Comparison of ENCODE assay signal across 16 cellular contexts in genomic region chr5:14244721-14245518, GRCh38.
DNase-seq lines count a peak whose midpoint lies in the region; ATAC-seq and TF ChIP-seq lines count a peak whose summit lies in the region.
"Had no signal": no experiment of that assay in that cellular context is flagged by ENCODE, and none has a peak within 500 bp of the region (broad histone marks: within the 10 kb centered on the region; RNA-seq: fewer than 3 reads in every experiment).

No MANE protein-coding gene starts in this region.

- DNase-seq in HFFc6: peak; percentile 28
- no peak for DNase-seq in Panc1 (ENCODE audit: low read depth, low spot score)
- peak; percentile 55 to 83 for DNase-seq in fibroblast of lung (ENCODE audit: low read depth in 2 of 2)
- no peak for DNase-seq in psoas muscle
- DNase-seq in activated CD4-positive, alpha-beta T cell treated with anti-CD3 and anti-CD28 coated beads, Interleukin-2, amount 10 ng/mL, durations not matched to agents 7 days and 5 days: no peak
- no peak for DNase-seq in H4 (ENCODE audit: low spot score)
- DNase-seq: activated CD4-positive, CD25-positive, alpha-beta regulatory T cell treated with anti-CD3 and anti-CD28 coated beads, Interleukin-2, amount 50 U/mL, for 72 hours; heart left ventricle; NCI-H1417 treated with DMSO at 0.1 percent for 48 hours; NCI-H446 treated with DMSO at 0.1 percent for 48 hours; thyroid gland had no signal

- H3K27ac Mint-ChIP-seq in HFFc6: peak overlapping the region; percentile 68
- no peak overlapping the region for H3K27ac Mint-ChIP-seq in activated CD4-positive, alpha-beta T cell treated with anti-CD3 and anti-CD28 coated beads, Interleukin-2, amount 10 ng/mL, durations not matched to agents 7 days and 5 days
- H3K27ac Mint-ChIP-seq: activated naive CD4-positive, alpha-beta T cell treated with anti-CD3 and anti-CD28 coated beads, Interleukin-2, amount 50 U/mL, for 72 hours; T-helper 1 cell treated with Interleukin-12 subunit alpha and Interleukin-12 subunit beta and Interleukin-4 antibody, amounts not matched to agents 30 μg/mL and 1 μg/mL, for 36 hours had no signal

- no peak overlapping the region; the same call in 1 of the 2 replicates for H3K4me3 Mint-ChIP-seq in HFFc6
- no peak overlapping the region for H3K4me3 Mint-ChIP-seq in activated CD4-positive, alpha-beta T cell treated with anti-CD3 and anti-CD28 coated beads, Interleukin-2, amount 10 ng/mL, durations not matched to agents 7 days and 5 days
- H3K4me3 Mint-ChIP-seq: T-helper 1 cell treated with Interleukin-12 subunit alpha and Interleukin-12 subunit beta and Interleukin-4 antibody, amounts not matched to agents 30 μg/mL and 1 μg/mL, for 36 hours had no signal

- no peak overlapping the region for H2AFZ ChIP-seq in fibroblast of lung (ENCODE audit: low read length)

- CTCF ChIA-PET in Panc1 (lab: Charles Lee): interaction anchor here (0.6 to 1.1 kb wide), 3 partner anchors 25 to 37 kb away, joined by 3 read pairs; no protein-coding TSS in a partner anchor
- CTCF ChIA-PET in activated CD4-positive, alpha-beta T cell treated with anti-CD3 and anti-CD28 coated beads, Interleukin-2, amount 10 ng/mL, durations not matched to agents 7 days and 5 days (lab: Charles Lee): no interaction called here

- H3K4me3 ChIP-seq in Panc1 (ENCODE audit: low read depth in 2 of 2, low read length in 2 of 2) (peak overlapping the region in 1 of 2 experiments; percentile 6; a peak in 1 of 4 replicates), fibroblast of lung (replicated peaks in 1 of 4; ENCODE audit: control extremely low read depth in 1 of 4, insufficient read depth in 1 of 4, low read depth in 3 of 4, low read length in 4 of 4) (no peak overlapping the region), psoas muscle (no peak overlapping the region)
- H3K4me3 ChIP-seq: BLaER1 treated with 17β-estradiol and CSF1 and Interleukin-3, amounts not matched to agents 10 nM and 100 nM; heart left ventricle; thyroid gland had no signal

- no peak for TF ChIP-seq CTCF in HFFc6 (IDR thresholded peaks at IDR 0.05)
- no peak for TF ChIP-seq CTCF in Panc1 (IDR thresholded peaks at IDR 0.05)
- no peak for TF ChIP-seq CTCF in fibroblast of lung (conservative IDR thresholded peaks at IDR 0.05 in 1 of 2, IDR thresholded peaks at IDR 0.05 in 1 of 2; ENCODE audit: low read depth in 1 of 2, low read length in 2 of 2)
- no peak for TF ChIP-seq CTCF in psoas muscle (IDR thresholded peaks at IDR 0.05)

- POLR2A ChIA-PET in Panc1 (lab: Charles Lee): no interaction called here
- POLR2A ChIA-PET in activated CD4-positive, alpha-beta T cell treated with anti-CD3 and anti-CD28 coated beads, Interleukin-2, amount 10 ng/mL, durations not matched to agents 7 days and 5 days (lab: Charles Lee): no interaction called here

- peaks cover 6% of the 10 kb centered on the region for H3K27me3 Mint-ChIP-seq in HFFc6 (ENCODE audit: insufficient read depth)
- H3K27me3 Mint-ChIP-seq in activated CD4-positive, alpha-beta T cell treated with anti-CD3 and anti-CD28 coated beads, Interleukin-2, amount 10 ng/mL, durations not matched to agents 7 days and 5 days: peaks cover 5% of the 10 kb centered on the region

- in situ Hi-C loops in Panc1 (cut with HindIII; ENCODE audit: low pct_unique_long_range_greater_than_20kb, low sequenced_read_pairs): no loop called here

- intact Hi-C loops in Panc1 (cut with micrococcal nuclease; ENCODE audit: unreplicated experiment): no loop called here
- intact Hi-C loops in psoas muscle (cut with DNase I): no loop called here

- H3K36me3 Mint-ChIP-seq in HFFc6 (ENCODE audit: low read depth): peaks cover 32% of the 10 kb centered on the region
- H3K36me3 Mint-ChIP-seq in activated CD4-positive, alpha-beta T cell treated with anti-CD3 and anti-CD28 coated beads, Interleukin-2, amount 10 ng/mL, durations not matched to agents 7 days and 5 days (ENCODE audit: low read depth): no peaks in the 10 kb centered on the region
- H3K36me3 Mint-ChIP-seq: activated naive CD4-positive, alpha-beta T cell treated with anti-CD3 and anti-CD28 coated beads, Interleukin-2, amount 50 U/mL, for 72 hours had no signal

- H4K20me1 ChIP-seq in fibroblast of lung (ENCODE audit: control insufficient read depth, extremely low read depth, insufficient read depth, low read length): peaks cover 4% of the 10 kb centered on the region

- WGBS in psoas muscle, 3 donors: 47 to 58% (median 50%) methylated on average over 9 of the region's 9 CpGs

- ATAC-seq in Panc1 (peak; percentile 3; the same call in 1 of the 2 replicates), psoas muscle (peak; percentile 50 to 76 (median 70)), HG03039 (IDR thresholded peaks at IDR 0.05; ENCODE audit: unreplicated experiment) (no peak), GM19452 (IDR thresholded peaks at IDR 0.05; ENCODE audit: unreplicated experiment) (no peak)
- ATAC-seq: activated naive CD4-positive, alpha-beta T cell treated with anti-CD3 and anti-CD28 coated beads, Interleukin-2, amount 50 U/mL, for 72 hours had no signal

- H3K79me2 ChIP-seq in fibroblast of lung (ENCODE audit: control insufficient read depth, insufficient read depth, low read length): peaks cover 100% of the 10 kb centered on the region

- H3K27ac ChIP-seq in Panc1 (ENCODE audit: low read length): peak overlapping the region; percentile 86
- H3K27ac ChIP-seq in fibroblast of lung (ENCODE audit: insufficient read depth, low read length): no peak overlapping the region
- peak overlapping the region; percentile 30 for H3K27ac ChIP-seq in psoas muscle
- H3K27ac ChIP-seq: BLaER1 treated with 17β-estradiol and CSF1 and Interleukin-3, amounts not matched to agents 10 nM and 100 nM; heart left ventricle; thyroid gland had no signal

- no peaks in the 10 kb centered on the region for H3K9me3 Mint-ChIP-seq in HFFc6
- H3K9me3 Mint-ChIP-seq in activated CD4-positive, alpha-beta T cell treated with anti-CD3 and anti-CD28 coated beads, Interleukin-2, amount 10 ng/mL, durations not matched to agents 7 days and 5 days: no peaks in the 10 kb centered on the region
- H3K9me3 Mint-ChIP-seq: activated naive CD4-positive, alpha-beta T cell treated with anti-CD3 and anti-CD28 coated beads, Interleukin-2, amount 50 U/mL, for 72 hours; T-helper 1 cell treated with Interleukin-12 subunit alpha and Interleukin-12 subunit beta and Interleukin-4 antibody, amounts not matched to agents 30 μg/mL and 1 μg/mL, for 36 hours had no signal

- no peaks in the 10 kb centered on the region for H3K27me3 ChIP-seq in Panc1 (ENCODE audit: control insufficient read depth, insufficient read depth, low read length)
- H3K27me3 ChIP-seq in fibroblast of lung (ENCODE audit: control insufficient read depth, insufficient read depth, low read length): no peaks in the 10 kb centered on the region
- no peaks in the 10 kb centered on the region for H3K27me3 ChIP-seq in psoas muscle (ENCODE audit: insufficient read depth in 3 of 3, low read length in 2 of 3)
- H3K27me3 ChIP-seq: BLaER1 treated with 17β-estradiol and CSF1 and Interleukin-3, amounts not matched to agents 10 nM and 100 nM; heart left ventricle; thyroid gland had no signal

- no peaks in the 10 kb centered on the region for H3K9me3 ChIP-seq in Panc1 (ENCODE audit: control insufficient read depth, insufficient read depth, low read depth, low read length)
- no peaks in the 10 kb centered on the region for H3K9me3 ChIP-seq in fibroblast of lung (ENCODE audit: control insufficient read depth, insufficient read depth, low read depth, low read length)
- no peaks in the 10 kb centered on the region for H3K9me3 ChIP-seq in psoas muscle
- H3K9me3 ChIP-seq: BLaER1 treated with 17β-estradiol and CSF1 and Interleukin-3, amounts not matched to agents 10 nM and 100 nM; heart left ventricle; thyroid gland had no signal

- H3K4me1 ChIP-seq in Panc1 (ENCODE audit: control insufficient read depth, insufficient read depth, low read length) (peaks cover 99% of the 10 kb centered on the region), fibroblast of lung (ENCODE audit: control insufficient read depth, extremely low read depth, insufficient read depth, low read length) (peaks cover 6% of the 10 kb centered on the region), psoas muscle (peaks cover 69% of the 10 kb centered on the region)

- H3K4me1 Mint-ChIP-seq in HFFc6 (ENCODE audit: low read depth): peaks cover 97% of the 10 kb centered on the region
- no peaks in the 10 kb centered on the region for H3K4me1 Mint-ChIP-seq in activated CD4-positive, alpha-beta T cell treated with anti-CD3 and anti-CD28 coated beads, Interleukin-2, amount 10 ng/mL, durations not matched to agents 7 days and 5 days

- no TSS peak for BruUV-seq in Panc1 (replicated peaks; lab: Mats Ljungman, UMichigan)

- no peak overlapping the region for H3K4me2 ChIP-seq in fibroblast of lung (ENCODE audit: extremely low read depth, insufficient read depth, low read length)
- H3K4me2 ChIP-seq: BLaER1 treated with 17β-estradiol and CSF1 and Interleukin-3, amounts not matched to agents 10 nM and 100 nM had no signal

- H3K36me3 ChIP-seq in Panc1 (ENCODE audit: control insufficient read depth, insufficient read depth, low read length) (no peaks in the 10 kb centered on the region; the same call in 1 of the 2 replicates), fibroblast of lung (ENCODE audit: control insufficient read depth, insufficient read depth, low read length) (peaks cover 4% of the 10 kb centered on the region), psoas muscle (ENCODE audit: insufficient read depth in 1 of 2, low read depth in 1 of 2) (no peaks in the 10 kb centered on the region)
- H3K36me3 ChIP-seq: heart left ventricle, thyroid gland had no signal

- H3K9ac ChIP-seq in fibroblast of lung (ENCODE audit: insufficient read depth, low read length): no peak overlapping the region
- H3K9ac ChIP-seq: BLaER1 treated with 17β-estradiol and CSF1 and Interleukin-3, amounts not matched to agents 10 nM and 100 nM had no signal

Comparison
In these comparisons a context has a peak if more than half of its experiments do, and no peak if none do; other contexts are left out.
1. DNase-seq: peak in HFFc6 (single experiment) and fibroblast of lung (2 of 2); none in Panc1 (single experiment), psoas muscle (0 of 2), activated CD4-positive, alpha-beta T cell treated with anti-CD3 and anti-CD28 coated beads, Interleukin-2, amount 10 ng/mL, durations not matched to agents 7 days and 5 days (single experiment) and H4 (single experiment).
2. ATAC-seq: peak in Panc1 (single experiment) and psoas muscle (4 of 4); none in HG03039 (single experiment) and GM19452 (single experiment).